Comparison of ENCODE assay signal across 16 cellular contexts in genomic region chr11:9470765-9471164, GRCh38. TPM values are rescaled to one million over a fixed set of nuclear protein-coding genes. Genes with fewer than 3 reads are reported as not detected.
DNase-seq lines count a peak whose midpoint lies in the region; ATAC-seq, FAIRE-seq and TF ChIP-seq lines count a peak whose summit lies in the region.
"Had no signal": no experiment of that assay in that cellular context is flagged by ENCODE, and none has a peak within 500 bp of the region (broad histone marks: within the 10 kb centered on the region; RNA-seq: fewer than 3 reads in every experiment).

No MANE protein-coding gene starts in this region.

- H3K4me1 Mint-ChIP-seq in GM23338 (no peaks in the 10 kb centered on the region), nephron progenitor cell (no peaks in the 10 kb centered on the region)
- peaks cover 12% of the 10 kb centered on the region for H3K4me1 Mint-ChIP-seq in activated T-helper 17 cell treated with anti-CD3 and anti-CD28 coated beads, Interleukin-2, amount 50 U/mL, for 72 hours

- no peak for DNase-seq in A549 (ENCODE audit: low read depth in 1 of 2, low spot score in 1 of 2)
- DNase-seq in GM23338 (ENCODE audit: low spot score): no peak
- DNase-seq in nephron progenitor cell: no peak
- no peak for DNase-seq in left ventricle myocardium inferior
- DNase-seq: AML-193; CD4-positive, CD25-positive, alpha-beta regulatory T cell; DMS53; GF-D8; HCEC 1CT; HFFc6 had no signal

- H3K36me3 ChIP-seq in GM23338 (ENCODE audit: insufficient read depth) (peaks cover 32% of the 10 kb centered on the region), left ventricle myocardium inferior (peaks cover 52% of the 10 kb centered on the region)

- CTCF ChIA-PET in A549 (lab: Yijun Ruan, JAX): interaction anchor here (0.6 kb wide), 1 partner anchor 304 kb away, joined by 3 read pairs; no protein-coding TSS in a partner anchor

- peaks cover 50% of the 10 kb centered on the region for H3K79me2 ChIP-seq in GM23338 (replicated peaks; ENCODE audit: insufficient read depth)

- H3K4me3 ChIP-seq in A549 (no peak overlapping the region), GM23338 (no peak overlapping the region), left ventricle myocardium inferior (no peak overlapping the region)
- H3K4me3 ChIP-seq: BLaER1 had no signal

- H3K9me3 Mint-ChIP-seq in GM23338 (no peaks in the 10 kb centered on the region), nephron progenitor cell (no peaks in the 10 kb centered on the region)
- H3K9me3 Mint-ChIP-seq in activated T-helper 17 cell treated with anti-CD3 and anti-CD28 coated beads, Interleukin-2, amount 50 U/mL, for 72 hours: no peaks in the 10 kb centered on the region
- H3K9me3 Mint-ChIP-seq: CD4-positive, CD25-positive, alpha-beta regulatory T cell; HFFc6; IgD-negative memory B cell had no signal

- TF ChIP-seq POLR2A in A549 (IDR thresholded peaks at IDR 0.05; ENCODE audit: low read length): no peak

- H3F3A ChIP-seq in GM23338 (replicated peaks; ENCODE audit: low read depth): 0 out of 2 replicates have a peak, but pooled peaks cover 2% of the 10 kb centered on the region

- peaks cover 20% of the 10 kb centered on the region for H3K36me3 Mint-ChIP-seq in GM23338 (ENCODE audit: low read depth)
- H3K36me3 Mint-ChIP-seq in activated T-helper 17 cell treated with anti-CD3 and anti-CD28 coated beads, Interleukin-2, amount 50 U/mL, for 72 hours (ENCODE audit: low read depth): peaks cover 86% of the 10 kb centered on the region
- H3K36me3 Mint-ChIP-seq in nephron progenitor cell (ENCODE audit: low read depth): peaks cover 58% of the 10 kb centered on the region

- TF ChIP-seq CTCF in A549 (IDR thresholded peaks at IDR 0.05) (no peak), GM23338 (conservative IDR thresholded peaks at IDR 0.05; ENCODE audit: low read depth in 2 of 2) (no peak), nephron progenitor cell (IDR thresholded peaks at IDR 0.05) (no peak), left ventricle myocardium inferior (IDR thresholded peaks at IDR 0.05; ENCODE audit: borderline replicate concordance) (no peak)

- TF ChIP-seq EP300 in A549 (IDR thresholded peaks at IDR 0.05): no peak

- H3K9me3 ChIP-seq in A549: no peaks in the 10 kb centered on the region
- H3K9me3 ChIP-seq in left ventricle myocardium inferior (replicated peaks): no peaks in the 10 kb centered on the region
- H3K9me3 ChIP-seq: BLaER1 had no signal

- FAIRE-seq in A549 (lab: Jason Lieb, UNC): no peak
- FAIRE-seq: GM19239, H1 had no signal

- POLR2A ChIA-PET in A549 (lab: Yijun Ruan, JAX): no interaction called here

- no peak overlapping the region for H2AFZ ChIP-seq in GM23338

- peak overlapping the region; percentile 31 for H3K27ac Mint-ChIP-seq in GM23338
- peak overlapping the region; percentile 11 for H3K27ac Mint-ChIP-seq in activated T-helper 17 cell treated with anti-CD3 and anti-CD28 coated beads, Interleukin-2, amount 50 U/mL, for 72 hours
- peak overlapping the region; percentile 12 for H3K27ac Mint-ChIP-seq in nephron progenitor cell
- H3K27ac Mint-ChIP-seq: HFFc6 had no signal

- H3K27ac ChIP-seq in A549 (no peak overlapping the region), GM23338 (ENCODE audit: low read depth) (0 out of 2 replicates have a peak overlapping the region, but pooled peaks have one; percentile 45), left ventricle myocardium inferior (replicated peaks) (no peak overlapping the region)
- H3K27ac ChIP-seq: BLaER1 had no signal

- no peaks in the 10 kb centered on the region for H3K27me3 ChIP-seq in GM23338 (ENCODE audit: insufficient read depth)
- no peaks in the 10 kb centered on the region for H3K27me3 ChIP-seq in left ventricle myocardium inferior (ENCODE audit: low read depth)
- H3K27me3 ChIP-seq: BLaER1 had no signal

- H4K20me1 ChIP-seq in GM23338 (replicated peaks; ENCODE audit: insufficient read depth): peaks cover 8% of the 10 kb centered on the region
- H4K20me1 ChIP-seq: BLaER1 had no signal

- no peaks in the 10 kb centered on the region for H3K9me2 ChIP-seq in GM23338 (ENCODE audit: insufficient read depth)

- ATAC-seq in A549: no peak
- ATAC-seq in GM23338: no peak
- no peak for ATAC-seq in activated T-helper 17 cell treated with anti-CD3 and anti-CD28 coated beads, Interleukin-2, amount 50 U/mL, for 72 hours (replicated peaks)
- no peak for ATAC-seq in HG03442 (IDR thresholded peaks at IDR 0.05; ENCODE audit: unreplicated experiment)

- no peak for TF ChIP-seq RAD21 in A549 (conservative IDR thresholded peaks at IDR 0.05 in 1 of 2, IDR thresholded peaks at IDR 0.05 in 1 of 2)

- no peak overlapping the region for H3K4me2 ChIP-seq in A549
- no peak overlapping the region for H3K4me2 ChIP-seq in GM23338
- H3K4me2 ChIP-seq: BLaER1 had no signal

- H3K4me1 ChIP-seq in A549 (no peaks in the 10 kb centered on the region), GM23338 (ENCODE audit: insufficient read depth) (no peaks in the 10 kb centered on the region), left ventricle myocardium inferior (peaks cover 4% of the 10 kb centered on the region)
- H3K4me1 ChIP-seq: BLaER1 had no signal

- H3K27me3 Mint-ChIP-seq in GM23338 (ENCODE audit: insufficient read depth, low read depth, poor library complexity): peaks cover 2% of the 10 kb centered on the region
- H3K27me3 Mint-ChIP-seq in activated T-helper 17 cell treated with anti-CD3 and anti-CD28 coated beads, Interleukin-2, amount 50 U/mL, for 72 hours: no peaks in the 10 kb centered on the region
- no peaks in the 10 kb centered on the region for H3K27me3 Mint-ChIP-seq in nephron progenitor cell (ENCODE audit: low read depth, poor library complexity)
- H3K27me3 Mint-ChIP-seq: CD4-positive, CD25-positive, alpha-beta regulatory T cell; IgD-negative memory B cell had no signal

- H3K4me3 Mint-ChIP-seq in GM23338: no peak overlapping the region
- no peak overlapping the region for H3K4me3 Mint-ChIP-seq in activated T-helper 17 cell treated with anti-CD3 and anti-CD28 coated beads, Interleukin-2, amount 50 U/mL, for 72 hours
- H3K4me3 Mint-ChIP-seq in nephron progenitor cell: no peak overlapping the region
- H3K4me3 Mint-ChIP-seq: HFFc6 had no signal

- intact Hi-C loops in left ventricle myocardium inferior (cut with micrococcal nuclease): no loop called here

- 93% methylated on average over 4 of the region's 4 CpGs for WGBS in A549 (ENCODE audit: missing lambda C conversion rate)

TF ChIP-seq in A549, 52 proteins besides CTCF, POLR2A, EP300 and RAD21:
- no peak for TF ChIP-seq SMC3 (IDR thresholded peaks at IDR 0.05)
- TF ChIP-seq TFCP2L1 (CRISPR knock-in tag; IDR thresholded peaks at IDR 0.05): no peak
- TF ChIP-seq MAFK (IDR thresholded peaks at IDR 0.05; ENCODE audit: partially characterized antibody): peak; percentile 80
- no peak for TF ChIP-seq ZNF302 (CRISPR knock-in tag; IDR thresholded peaks at IDR 0.05)

TF ChIP-seq in GM23338, 12 proteins besides CTCF, POLR2A, EP300 and RAD21 (continues in another document):
- no peak for TF ChIP-seq EZH2phosphoT487 (IDR thresholded peaks at IDR 0.05; ENCODE audit: unreplicated experiment)
- no peak for TF ChIP-seq JUNB (IDR thresholded peaks at IDR 0.05; ENCODE audit: unreplicated experiment)
- TF ChIP-seq REST (IDR thresholded peaks at IDR 0.05; ENCODE audit: unreplicated experiment): no peak
- no peak for TF ChIP-seq POLR2AphosphoS5 (IDR thresholded peaks at IDR 0.05; ENCODE audit: low read depth)
- TF ChIP-seq STAT1 (IDR thresholded peaks at IDR 0.05; ENCODE audit: unreplicated experiment): no peak
- TF ChIP-seq EZH2 (IDR thresholded peaks at IDR 0.05; ENCODE audit: low read depth, unreplicated experiment): no peak
- no peak for TF ChIP-seq NANOG (IDR thresholded peaks at IDR 0.05; ENCODE audit: borderline replicate concordance)

RNA-seq across cellular contexts. Expression of gene ZNF143, which starts 10.0 kb away (rescaled TPM):
- polyA plus RNA-seq in A549 (2011; rRNA removed): 37.7 and 38.4 TPM in 2 replicates
- polyA plus RNA-seq in A549 (2012; cell fraction: cytosol; rRNA removed): 18.9 and 26.1 TPM in 2 replicates
- 20.7 and 21.0 TPM in 2 replicates for polyA plus RNA-seq in A549 (2012; cell fraction: nucleus; rRNA removed)
- 14.4 to 17.7 TPM (median 14.9 TPM) in 3 replicates for polyA plus RNA-seq in A549 (2017; fragmentation: RNase III; extraction: RNeasy Plus Mini Kit Qiagen cat#74134 plus additional on column Dnase treatment)
- polyA minus RNA-seq in A549 (2011; rRNA and poly(A)+ RNA removed): 92.8 and 135 TPM in 2 replicates
- 43.3 and 44.2 TPM in 2 replicates for total RNA-seq in GM23338 (2014; rRNA removed; shearing (Covaris generic))
- 30.7 and 33.5 TPM in 2 replicates for polyA plus RNA-seq in GM23338 (2016; fragmentation: Nextera tagmentation; extraction: Ambion mirVana)
- 10 to 100 TPM; 53.8 to 54.2 TPM for total RNA-seq in activated T-helper 17 cell treated with anti-CD3 and anti-CD28 coated beads, Interleukin-2, amount 50 U/mL, for 72 hours
- total RNA-seq in left ventricle myocardium inferior: 21.7 TPM
